Comparison of ENCODE assay signal across 27 cellular contexts in the genomic region with DNA sequence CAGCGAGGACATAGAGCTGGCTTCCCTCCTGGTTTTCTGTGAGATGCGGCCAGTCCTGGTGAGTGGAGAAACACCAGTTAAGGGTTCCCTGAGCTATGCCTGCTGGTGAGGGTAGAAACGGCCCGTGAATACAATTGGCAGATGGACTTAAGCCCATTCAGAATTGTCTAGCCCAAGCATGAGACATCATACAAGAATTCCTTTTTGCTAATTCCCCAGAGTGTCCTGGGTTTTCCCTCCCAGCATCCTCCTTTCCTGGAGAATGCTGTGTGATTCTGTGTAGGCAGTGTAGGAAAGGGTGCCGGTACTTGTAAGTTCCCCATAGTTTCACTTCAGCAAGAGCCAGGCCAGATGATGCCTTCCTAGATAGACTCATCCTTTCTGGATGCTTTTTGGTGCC.
DNase-seq lines count a peak whose midpoint lies in the region; ATAC-seq and TF ChIP-seq lines count a peak whose summit lies in the region.
"Had no signal": no experiment of that assay in that cellular context is flagged by ENCODE, and none has a peak within 500 bp of the region (broad histone marks: within the 10 kb centered on the region; RNA-seq: fewer than 3 reads in every experiment).

No MANE protein-coding gene starts in this region.

- CTCF ChIA-PET in BJ (lab: Yijun Ruan, JAX), result interaction anchor here (0.6 kb wide), 1 partner anchor 35 kb away, joined by 3 read pairs; no protein-coding TSS in a partner anchor

- H3K4me3 ChIP-seq in BJ (ENCODE audit: low read depth, low read length) (no peak overlapping the region), osteoblast (ENCODE audit: insufficient read depth, low read length) (peak overlapping the region; percentile 47)
- H3K4me3 ChIP-seq: GM12878, upper lobe of left lung had no signal

- H3K27me3 ChIP-seq in BJ (ENCODE audit: control insufficient read depth, insufficient read depth, low read length) (no peaks in the 10 kb centered on the region), osteoblast (ENCODE audit: insufficient read depth, low read length) (no peaks in the 10 kb centered on the region)
- H3K27me3 ChIP-seq: upper lobe of left lung had no signal

- H3K9me3 ChIP-seq in osteoblast (ENCODE audit: low read depth, low read length), result no peaks in the 10 kb centered on the region

- no peaks in the 10 kb centered on the region for H3K79me2 ChIP-seq in osteoblast (ENCODE audit: insufficient read depth, low read length)

- TF ChIP-seq CTCF in BJ (IDR thresholded peaks at IDR 0.05; ENCODE audit: insufficient read depth, low read depth, low read length) (no peak), osteoblast (IDR thresholded peaks at IDR 0.05; ENCODE audit: extremely low read depth, low read depth, low read length) (no peak)

- ATAC-seq in HG02852 (IDR thresholded peaks at IDR 0.05; ENCODE audit: unreplicated experiment), result no peak
- ATAC-seq: activated T-cell treated with anti-CD3 and anti-CD28 coated beads, Interleukin-2, amount 50 U/mL, for 72 hours; esophagus mucosa; GM12878 had no signal

- DNase-seq in BJ (ENCODE audit: low read depth), result peak; percentile 4
- DNase-seq in HT1080 (ENCODE audit: low read depth), result peak; percentile 62
- peak; percentile 14 for DNase-seq in fibroblast of gingiva (ENCODE audit: low read depth)
- no peak for DNase-seq in osteoblast (ENCODE audit: insufficient read length, low spot score, missing footprints)
- DNase-seq in NCI-H2081 (lab: John Stamatoyannopoulos, UW), result no peak
- no peak for DNase-seq in NCI-H2029 (lab: John Stamatoyannopoulos, UW)
- no peak for DNase-seq in HT-29 (ENCODE audit: low spot score)
- DNase-seq: activated CD4-positive, alpha-beta T cell treated with anti-CD3 and anti-CD28 coated beads for 1 hour; activated naive CD4-positive, alpha-beta T cell treated with anti-CD3 and anti-CD28 coated beads, Interleukin-2, amount 50 U/mL, for 16 hours; activated T-cell treated with anti-CD3 and anti-CD28 coated beads, Interleukin-2, amount 50 U/mL, for 72 hours; anterior cingulate cortex; cerebellar nuclear complex; effector CD8-positive, alpha-beta T cell; GDM1; head of caudate nucleus; NCI-H1417 treated with DMSO at 0.1 percent for 48 hours; NCI-H2171; NCI-H526 treated with DMSO at 0.1 percent for 48 hours; nucleus accumbens; retina; stimulated activated CD8-positive, alpha-beta memory T cell treated with anti-CD3 and anti-CD28 coated beads, Interleukin-4, amount 100 ng/mL, for 48 hours; SW 1271; upper lobe of left lung had no signal

- no peaks in the 10 kb centered on the region for H4K20me1 ChIP-seq in osteoblast (ENCODE audit: insufficient read depth, low read length)

- peak overlapping the region; percentile 79 for H3K27ac ChIP-seq in osteoblast (ENCODE audit: low read depth, low read length)
- H3K27ac ChIP-seq: C4-2B, upper lobe of left lung had no signal

- H3K4me2 ChIP-seq in osteoblast (ENCODE audit: insufficient read depth, low read length), result peak overlapping the region; percentile 69

- H3K4me1 ChIP-seq in osteoblast (ENCODE audit: insufficient read depth, low read length), result peaks cover 18% of the 10 kb centered on the region

- peak overlapping the region; percentile 57 for H2AFZ ChIP-seq in osteoblast (ENCODE audit: low read length)

- H3K36me3 ChIP-seq in BJ (ENCODE audit: control insufficient read depth, insufficient read depth, low read length), result no peaks in the 10 kb centered on the region
- H3K36me3 ChIP-seq in osteoblast (ENCODE audit: insufficient read depth, low read length), result no peaks in the 10 kb centered on the region

- POLR2A ChIA-PET in BJ (lab: Charles Lee), result no interaction called here

Comparison
In these comparisons a context has a peak if more than half of its experiments do, and no peak if none do; other contexts are left out.
1. DNase-seq: peak in BJ (single experiment), HT1080 (single experiment) and fibroblast of gingiva (single experiment); none in osteoblast (single experiment), NCI-H2081 (0 of 2), NCI-H2029 (single experiment) and HT-29 (single experiment).